7 cellular contexts compared by ENCODE assay signal in the genomic region with DNA sequence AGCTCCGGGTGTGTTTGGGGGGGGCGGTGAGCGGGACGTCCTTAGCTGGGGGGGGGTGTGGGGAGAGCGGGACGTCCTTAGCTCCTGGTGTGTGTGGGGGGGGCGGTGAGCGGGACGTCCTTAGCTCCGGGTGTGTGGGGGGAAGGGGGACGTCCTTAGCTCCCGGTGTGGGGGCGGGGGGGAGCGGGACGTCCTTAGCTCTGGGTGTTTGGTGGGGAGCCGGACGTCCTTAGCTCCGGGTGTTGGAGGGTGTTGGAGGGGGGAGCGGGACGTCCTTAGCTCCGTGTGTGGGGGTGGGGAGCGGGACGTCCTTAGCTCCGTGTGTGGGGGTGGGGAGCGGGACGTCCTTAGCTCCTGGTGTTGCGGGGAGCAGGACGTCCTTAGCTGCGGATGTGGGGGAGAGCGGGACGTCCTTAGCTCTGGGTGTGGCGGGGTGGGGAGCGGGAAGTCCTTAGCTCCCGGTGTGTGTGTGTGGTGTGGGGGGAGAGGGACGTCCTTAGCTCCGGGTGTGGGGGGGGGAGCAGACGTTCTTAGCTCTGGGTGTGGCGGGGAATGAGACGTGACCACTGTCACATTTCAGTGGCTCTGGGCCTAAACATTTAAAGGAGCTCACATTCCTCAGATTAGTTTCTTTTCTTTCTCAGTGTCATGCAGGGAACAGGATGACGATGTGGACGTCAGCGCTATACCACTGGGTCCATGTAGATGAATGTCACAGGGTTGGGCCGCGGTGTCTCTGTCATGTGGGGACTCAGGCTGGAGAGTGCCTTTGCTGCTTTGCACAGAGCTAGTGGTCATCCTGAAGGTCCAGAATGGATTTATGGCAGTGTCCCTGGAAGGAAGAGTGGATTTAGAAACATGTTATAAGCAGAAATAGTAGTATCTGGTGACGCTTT. TPM values are rescaled to one million over a fixed set of nuclear protein-coding genes. Genes with fewer than 3 reads are reported as not detected.
A peak's percentile ranks its signal among the peaks of the same experiment; 100 is the strongest.
DNase-seq lines count a peak whose midpoint lies in the region; ATAC-seq and TF ChIP-seq lines count a peak whose summit lies in the region.

No MANE protein-coding gene starts in this region.

- H4K20me1 ChIP-seq in OCI-LY3 (ENCODE audit: insufficient read depth, low read length) = no peaks in the 10 kb centered on the region

- no peaks in the 10 kb centered on the region for H3K36me3 ChIP-seq in OCI-LY3 (replicated peaks; ENCODE audit: low read depth, low read length)
- no peaks in the 10 kb centered on the region for H3K36me3 ChIP-seq in parathyroid adenoma (ENCODE audit: control insufficient read depth, insufficient read depth, low read length)

- H2AFZ ChIP-seq in OCI-LY3 (ENCODE audit: low read depth, low read length) (peak overlapping the region; percentile 78; the same call in 1 of the 2 replicates), parathyroid adenoma (peak overlapping the region; percentile 79)

- H3K36me3 Mint-ChIP-seq in activated naive CD8-positive, alpha-beta T cell treated with anti-CD3 and anti-CD28 coated beads for 36 hours = peaks cover 15% of the 10 kb centered on the region

- H3K27me3 ChIP-seq in OCI-LY3 (ENCODE audit: low read depth, low read length) (no peaks in the 10 kb centered on the region), parathyroid adenoma (ENCODE audit: control insufficient read depth, insufficient read depth, low read length) (no peaks in the 10 kb centered on the region)

- H3K9ac ChIP-seq in OCI-LY3 (ENCODE audit: low read length) (peak overlapping the region; percentile 75), parathyroid adenoma (no peak overlapping the region)

- H3K4me1 Mint-ChIP-seq in activated naive CD8-positive, alpha-beta T cell treated with anti-CD3 and anti-CD28 coated beads for 36 hours = peaks cover 45% of the 10 kb centered on the region

- no peaks in the 10 kb centered on the region for H3K27me3 Mint-ChIP-seq in activated naive CD8-positive, alpha-beta T cell treated with anti-CD3 and anti-CD28 coated beads for 36 hours

- H3K79me2 ChIP-seq in OCI-LY3 (ENCODE audit: low read length) (peaks cover 10% of the 10 kb centered on the region), parathyroid adenoma (peaks cover 3% of the 10 kb centered on the region)

- intact Hi-C loops in Right ventricle myocardium inferior (cut with DNase I) = loop anchor here (2.0 to 10.0 kb wide), 3 partner anchors 35 to 159 kb away; a partner anchor contains a TSS

- peak overlapping the region; percentile 82 for H3K4me3 Mint-ChIP-seq in activated naive CD8-positive, alpha-beta T cell treated with anti-CD3 and anti-CD28 coated beads for 36 hours

- peak; percentile 48 for ATAC-seq in GM18502 (IDR thresholded peaks at IDR 0.05; ENCODE audit: poor library complexity, unreplicated experiment)
- ATAC-seq in HG02938 (IDR thresholded peaks at IDR 0.05; ENCODE audit: unreplicated experiment) = peak; percentile 35
- peak; percentile 91 for ATAC-seq in Right ventricle myocardium inferior

- TF ChIP-seq CTCF in OCI-LY3 (IDR thresholded peaks at IDR 0.05; ENCODE audit: low read depth, low read length) = no peak
- TF ChIP-seq CTCF in parathyroid adenoma (IDR thresholded peaks at IDR 0.05) = no peak

- DNase-seq in activated naive CD8-positive, alpha-beta T cell treated with anti-CD3 and anti-CD28 coated beads for 36 hours = peak; percentile 41
- DNase-seq in Right ventricle myocardium inferior (ENCODE audit: missing footprints) (peak; percentile 91), NCI-H2171 (lab: John Stamatoyannopoulos, UW) (no peak)

- peaks cover 2% of the 10 kb centered on the region for H3K9me3 Mint-ChIP-seq in activated naive CD8-positive, alpha-beta T cell treated with anti-CD3 and anti-CD28 coated beads for 36 hours

- no peaks in the 10 kb centered on the region for H3K9me3 ChIP-seq in OCI-LY3 (ENCODE audit: insufficient read depth, low read length)
- no peaks in the 10 kb centered on the region for H3K9me3 ChIP-seq in parathyroid adenoma (ENCODE audit: control insufficient read depth, low read length)

- H3K4me2 ChIP-seq in OCI-LY3 (ENCODE audit: low read length) (peak overlapping the region; percentile 67), parathyroid adenoma (ENCODE audit: low read length) (peak overlapping the region; percentile 39)

- H3K27ac ChIP-seq in OCI-LY3 (ENCODE audit: low read length) (peak overlapping the region; percentile 15; the same call in 1 of the 2 replicates), parathyroid adenoma (peak overlapping the region; percentile 78)

- H3K4me3 ChIP-seq in OCI-LY3 (ENCODE audit: low read length) (peak overlapping the region; percentile 86), parathyroid adenoma (ENCODE audit: low read depth, low read length) (peak overlapping the region; percentile 45)

- H3K4me1 ChIP-seq in OCI-LY3 (ENCODE audit: low read length) (peaks cover 10% of the 10 kb centered on the region; the same call in 1 of the 2 replicates), parathyroid adenoma (no peaks in the 10 kb centered on the region)

- peak overlapping the region; percentile 88 for H3K27ac Mint-ChIP-seq in activated naive CD8-positive, alpha-beta T cell treated with anti-CD3 and anti-CD28 coated beads for 36 hours

RNA-seq across cellular contexts. Expression of a gene that starts 7.5 kb away (rescaled TPM):
- total RNA-seq in activated naive CD8-positive, alpha-beta T cell treated with anti-CD3 and anti-CD28 coated beads for 36 hours = 10 to 100 TPM; 12.4 to 14.3 TPM
- 26.6 TPM for total RNA-seq in Right ventricle myocardium inferior

RNA-seq across cellular contexts. Expression of a gene that starts 34.5 kb away (rescaled TPM):
- total RNA-seq in activated naive CD8-positive, alpha-beta T cell treated with anti-CD3 and anti-CD28 coated beads for 36 hours = 10 to 100 TPM; 52.1 to 52.5 TPM
- total RNA-seq in Right ventricle myocardium inferior = 42.5 TPM

Comparison
In these comparisons a context has a peak if more than half of its experiments do, and no peak if none do; other contexts are left out.
1. ATAC-seq: peak in every context shown above with its lines; median percentile 91 in Right ventricle myocardium inferior; 48 in GM18502; 35 in HG02938.